ENCODE assay signal across 32 cellular contexts in the genomic region with DNA sequence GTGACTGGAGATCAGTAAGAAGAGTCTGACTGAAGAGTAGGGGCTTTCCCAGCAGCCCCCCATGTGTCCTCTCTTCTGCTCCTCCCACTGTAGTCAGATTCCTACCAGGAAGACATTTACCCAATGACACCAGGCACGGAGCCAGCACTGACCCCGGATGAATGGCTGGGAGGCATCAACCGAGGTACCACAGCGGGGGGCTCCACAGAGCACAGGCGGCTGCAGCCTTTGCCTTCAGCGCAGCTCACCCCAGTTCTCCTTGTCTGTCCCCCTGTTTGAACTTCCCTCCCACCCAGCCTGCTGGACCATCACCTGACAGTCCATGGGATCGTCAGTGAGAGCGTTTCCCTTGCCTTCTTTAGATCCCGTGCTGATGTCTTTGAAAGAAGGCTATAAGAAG.
"Had no signal": no experiment of that assay in that cellular context is flagged by ENCODE, and none has a peak within 500 bp of the region (broad histone marks: within the 10 kb centered on the region; RNA-seq: fewer than 3 reads in every experiment).

No MANE protein-coding gene starts in this region.

- H3K9me3 Mint-ChIP-seq: naive B cell; naive thymus-derived CD8-positive, alpha-beta T cell; natural killer cell treated with Interleukin-12 subunit alpha and Interleukin-12 subunit beta and Interleukin-15 and Interleukin-18, amount 100 ng/mL, for 72 hours; nephron progenitor cell; neural crest cell; stimulated activated memory B cell treated with anti-CD40 and anti-IgM and Interleukin-4, amounts not matched to agents 10 μg/mL and 1 μg/mL and 100 μg/mL, for 72 hours; stimulated activated naive CD8-positive, alpha-beta T cell treated with anti-CD3 and anti-CD28 coated beads, Interleukin-15, amount 100 ng/mL, for 72 hours; type B pancreatic cell had no signal

- H2AFZ ChIP-seq: parathyroid adenoma had no signal

- H3K4me1 ChIP-seq: parathyroid adenoma, right lobe of liver, suprapubic skin, testis, tibial artery, transverse colon, upper lobe of right lung, uterus had no signal

- H3K27ac Mint-ChIP-seq: naive thymus-derived CD8-positive, alpha-beta T cell; natural killer cell treated with Interleukin-12 subunit alpha and Interleukin-12 subunit beta and Interleukin-15 and Interleukin-18, amount 100 ng/mL, for 72 hours; nephron progenitor cell; progenitor cell of endocrine pancreas; stimulated activated memory B cell treated with anti-CD40 and anti-IgM and Interleukin-4, amounts not matched to agents 10 μg/mL and 1 μg/mL and 100 μg/mL, for 72 hours; type B pancreatic cell had no signal

- H3K79me2 ChIP-seq: parathyroid adenoma had no signal

- DNase-seq: naive B cell; naive thymus-derived CD8-positive, alpha-beta T cell; nephron progenitor cell; occipital lobe; ovary; retina; right cardiac atrium; right lobe of liver; sigmoid colon; small intestine; spleen; stimulated activated CD4-positive, alpha-beta T cell treated with anti-CD3 and anti-CD28 coated beads, Interleukin-12 subunit alpha, Interleukin-12 subunit beta, amount 100 ng/mL, for 4 hours; stimulated activated CD4-positive, alpha-beta T cell treated with anti-CD3 and anti-CD28 coated beads, Interleukin-1b, Interleukin-23, amount 100 ng/mL, for 48 hours; stimulated activated CD4-positive, alpha-beta T cell treated with anti-CD3 and anti-CD28 coated beads, Interleukin-4, amount 100 ng/mL, for 1 hour; stimulated activated CD4-positive, alpha-beta T cell treated with anti-CD3 and anti-CD28 coated beads, Interleukin-4, amount 100 ng/mL, for 4 hours; stimulated activated CD8-positive, alpha-beta memory T cell treated with anti-CD3 and anti-CD28 coated beads, Interleukin-4, amount 100 ng/mL, for 48 hours; stimulated activated naive CD4-positive, alpha-beta T cell; stimulated activated naive CD8-positive, alpha-beta T cell treated with anti-CD3 and anti-CD28 coated beads, Interleukin-15, amount 100 ng/mL, for 72 hours; stimulated activated naive CD8-positive, alpha-beta T cell treated with anti-CD3 and anti-CD28 coated beads, Interleukin-15, Interleukin-2, amounts not matched to agents 100 U/mL and 50 U/mL, for 24 hours; substantia nigra; testis; tibial artery; transverse colon; upper lobe of right lung; uterus had no signal

- FAIRE-seq: small intestine had no signal

- H3K9me3 ChIP-seq: ovary, right lobe of liver, sigmoid colon, spleen, suprapubic skin, testis, tibial artery, transverse colon, upper lobe of right lung, uterus had no signal

- H3K36me3 Mint-ChIP-seq: naive thymus-derived CD8-positive, alpha-beta T cell; natural killer cell treated with Interleukin-12 subunit alpha and Interleukin-12 subunit beta and Interleukin-15 and Interleukin-18, amount 100 ng/mL, for 72 hours; stimulated activated memory B cell treated with anti-CD40 and anti-IgM and Interleukin-4, amounts not matched to agents 10 μg/mL and 1 μg/mL and 100 μg/mL, for 72 hours; type B pancreatic cell had no signal

- H3K27me3 ChIP-seq: ovary, right lobe of liver, sigmoid colon, spleen, suprapubic skin, testis, tibial artery, transverse colon, upper lobe of right lung, uterus had no signal

- H3K36me3 ChIP-seq: ovary, right lobe of liver, sigmoid colon, transverse colon, upper lobe of right lung, uterus had no signal

- H3K4me3 ChIP-seq: ovary, right lobe of liver, sigmoid colon, spleen, suprapubic skin, testis, tibial artery, transverse colon, upper lobe of right lung, uterus had no signal

- H3K4me3 Mint-ChIP-seq: naive B cell; naive thymus-derived CD8-positive, alpha-beta T cell; natural killer cell treated with Interleukin-12 subunit alpha and Interleukin-12 subunit beta and Interleukin-15 and Interleukin-18, amount 100 ng/mL, for 72 hours; nephron progenitor cell; neural crest cell; stimulated activated memory B cell treated with anti-CD40 and anti-IgM and Interleukin-4, amounts not matched to agents 10 μg/mL and 1 μg/mL and 100 μg/mL, for 72 hours; stimulated activated naive CD8-positive, alpha-beta T cell treated with anti-CD3 and anti-CD28 coated beads, Interleukin-15, amount 100 ng/mL, for 72 hours; type B pancreatic cell had no signal

- H3K27me3 Mint-ChIP-seq: naive B cell had no signal

- H3K27ac ChIP-seq: ovary, parathyroid adenoma, right lobe of liver, spleen, suprapubic skin, testis, tibial artery, transverse colon, upper lobe of right lung, uterus had no signal

- H3K9ac ChIP-seq: parathyroid adenoma had no signal

- H3K4me1 Mint-ChIP-seq: naive thymus-derived CD8-positive, alpha-beta T cell; stimulated activated memory B cell treated with anti-CD40 and anti-IgM and Interleukin-4, amounts not matched to agents 10 μg/mL and 1 μg/mL and 100 μg/mL, for 72 hours; stimulated activated naive CD8-positive, alpha-beta T cell treated with anti-CD3 and anti-CD28 coated beads, Interleukin-15, amount 100 ng/mL, for 72 hours had no signal

- ATAC-seq: naive thymus-derived CD8-positive, alpha-beta T cell; right lobe of liver; stimulated activated naive CD8-positive, alpha-beta T cell treated with anti-CD3 and anti-CD28 coated beads, Interleukin-15, amount 100 ng/mL, for 72 hours; stimulated activated naive CD8-positive, alpha-beta T cell treated with anti-CD3 and anti-CD28 coated beads, Interleukin-15, Interleukin-2, amounts not matched to agents 100 U/mL and 50 U/mL, for 24 hours; upper lobe of right lung had no signal
